In genomic region chr11:123519055-123519796, GRCh38 we compare ENCODE assay signal across 10 cellular contexts.
DNase-seq lines count a peak whose midpoint lies in the region; ATAC-seq, FAIRE-seq and TF ChIP-seq lines count a peak whose summit lies in the region.
"Had no signal": no experiment of that assay in that cellular context is flagged by ENCODE, and none has a peak within 500 bp of the region (broad histone marks: within the 10 kb centered on the region; RNA-seq: fewer than 3 reads in every experiment).

No MANE protein-coding gene starts in this region.

- intact Hi-C loops in A673 (cut with micrococcal nuclease; ENCODE audit: unreplicated experiment) (loop anchor here (10.0 kb wide), 1 partner anchor 186 kb away; no protein-coding TSS in a partner anchor), GM12878 (cut with micrococcal nuclease; ENCODE audit: unreplicated experiment) (no loop called here), vagina (cut with DNase I) (no loop called here)

- WGBS in GM12878 (ENCODE audit: insufficient coverage, insufficient replicate concordance, low lambda C conversion rate, missing lambda C conversion rate), result 52% methylated on average over 11 of the region's 11 CpGs

- H3K4me3 ChIP-seq in A673 (ENCODE audit: low read depth, low read length, poor library complexity, severe bottlenecking) (no peak overlapping the region), GM12878 (no peak overlapping the region), vagina (no peak overlapping the region)

- H3K9me3 ChIP-seq in A673 (ENCODE audit: low read depth, low read length, poor library complexity, severe bottlenecking), result peaks cover 8% of the 10 kb centered on the region
- H3K9me3 ChIP-seq in GM12878 (replicated peaks; ENCODE audit: control insufficient read depth, insufficient read depth, low read length), result no peaks in the 10 kb centered on the region
- H3K9me3 ChIP-seq in vagina, result no peaks in the 10 kb centered on the region

- RAD21 ChIA-PET in GM12878 (lab: Charles Lee; ENCODE audit: unreplicated experiment), result interaction anchor here (0.8 to 5.4 kb wide), 6 partner anchors 27 to 113 kb away, joined by 3 to 23 read pairs (median 6); no protein-coding TSS in a partner anchor

- DNase-seq in A673 (ENCODE audit: low spot score), result no peak
- peak; percentile 20 for DNase-seq in HTR-8/SVneo (ENCODE audit: insufficient read length, low spot score)
- no peak for DNase-seq in GM12878 (ENCODE audit: low read depth, low spot score)
- DNase-seq in NCI-H774 (lab: John Stamatoyannopoulos, UW), result no peak
- DNase-seq in vagina (ENCODE audit: extremely low spot score in 2 of 2), result no peak
- no peak for DNase-seq in NCI-H2029 treated with DMSO at 0.1 percent for 48 hours (lab: John Stamatoyannopoulos, UW)
- DNase-seq in NCI-H2107 (lab: John Stamatoyannopoulos, UW), result no peak
- DNase-seq: activated effector memory CD4-positive, alpha-beta T cell treated with anti-CD3 and anti-CD28 coated beads, Interleukin-2, amount 50 U/mL, for 16 hours; CD8-positive, alpha-beta T cell had no signal

- H3K4me1 ChIP-seq in A673 (ENCODE audit: insufficient read depth, low read length, poor library complexity, severe bottlenecking) (peaks cover 19% of the 10 kb centered on the region), GM12878 (ENCODE audit: control insufficient read depth, insufficient read depth, low read length) (peaks cover 25% of the 10 kb centered on the region), vagina (no peaks in the 10 kb centered on the region)

- no peak for TF ChIP-seq RAD21 in GM12878 (IDR thresholded peaks at IDR 0.05; ENCODE audit: insufficient read depth, low read depth, low read length)

- TF ChIP-seq EP300 in GM12878 (IDR thresholded peaks at IDR 0.05; ENCODE audit: borderline replicate concordance in 1 of 2, control insufficient read depth in 1 of 2, low read depth in 2 of 2, low read length in 2 of 2), result no peak

- TF ChIP-seq POLR2A in GM12878 (IDR thresholded peaks at IDR 0.05; ENCODE audit: low read depth, low read length), result no peak
- TF ChIP-seq POLR2A in vagina (IDR thresholded peaks at IDR 0.05), result no peak

- TF ChIP-seq CTCF in A673 (conservative IDR thresholded peaks at IDR 0.05; ENCODE audit: low read depth, low read length) (no peak), GM12878 (IDR thresholded peaks at IDR 0.05 in 2 of 3, conservative IDR thresholded peaks at IDR 0.05 in 1 of 3; ENCODE audit: control insufficient read depth in 2 of 3, extremely low read depth in 1 of 3, insufficient read depth in 1 of 3, low read depth in 3 of 3, low read length in 3 of 3) (no peak), vagina (IDR thresholded peaks at IDR 0.05) (no peak)

- H4K20me1 ChIP-seq in GM12878 (ENCODE audit: control insufficient read depth, insufficient read depth), result no peaks in the 10 kb centered on the region

- H3K27me3 ChIP-seq in A673 (replicated peaks; ENCODE audit: insufficient read depth, low read depth, low read length, poor library complexity) (no peaks in the 10 kb centered on the region), GM12878 (replicated peaks in 1 of 2; ENCODE audit: control insufficient read depth in 2 of 2, insufficient read depth in 2 of 2, low read length in 1 of 2) (no peaks in the 10 kb centered on the region), layer of hippocampus (ENCODE audit: control insufficient read depth, insufficient read depth, low read length) (no peaks in the 10 kb centered on the region), vagina (no peaks in the 10 kb centered on the region)

- peak; percentile 18 for ATAC-seq in GM12878
- ATAC-seq: CD8-positive, alpha-beta T cell had no signal

- H3K36me3 ChIP-seq in A673 (ENCODE audit: insufficient read depth, low read length, poor library complexity, severe bottlenecking), result no peaks in the 10 kb centered on the region
- no peaks in the 10 kb centered on the region for H3K36me3 ChIP-seq in GM12878 (ENCODE audit: control insufficient read depth in 2 of 2, insufficient read depth in 2 of 2, low read length in 1 of 2)
- H3K36me3 ChIP-seq in vagina, result no peaks in the 10 kb centered on the region

- CTCF ChIA-PET in A673 (lab: Charles Lee) (no interaction called here), GM12878 (lab: Yijun Ruan, JAX) (interaction anchor here (0.6 to 4.7 kb wide), 11 partner anchors 8 to 218 kb away, joined by 3 to 48 read pairs (median 4); no protein-coding TSS in a partner anchor)

- in situ Hi-C loops in GM12878 (cut with MboI), result no loop called here

- no peaks in the 10 kb centered on the region for H3K79me2 ChIP-seq in GM12878 (ENCODE audit: control insufficient read depth, insufficient read depth, low read length)

- H3K27ac ChIP-seq in A673 (ENCODE audit: low read depth, low read length, poor library complexity, severe bottlenecking) (peak overlapping the region; percentile 14), GM12878 (ENCODE audit: control insufficient read depth, insufficient read depth) (no peak overlapping the region), layer of hippocampus (ENCODE audit: low read depth, low read length) (peak overlapping the region; percentile 33), vagina (no peak overlapping the region)

- H3K4me2 ChIP-seq in GM12878 (ENCODE audit: control insufficient read depth, insufficient read depth), result no peak overlapping the region; the same call in 1 of the 2 replicates

- BruUV-seq in A673 (replicated peaks; lab: Mats Ljungman, UMichigan), result no TSS peak
- no TSS peak for BruUV-seq in GM12878 (replicated peaks; lab: Mats Ljungman, UMichigan)

- H2AFZ ChIP-seq in GM12878 (ENCODE audit: control insufficient read depth, low read depth, low read length), result no peak overlapping the region

- POLR2A ChIA-PET in A673 (lab: Charles Lee; ENCODE audit: low non-redundant PET) (no interaction called here), GM12878 (lab: Charles Lee) (interaction anchor here (0.9 to 1.4 kb wide), 3 partner anchors 17 to 112 kb away, joined by 3 to 4 read pairs (median 3); no protein-coding TSS in a partner anchor)

- no peak for FAIRE-seq in HTR-8/SVneo (lab: Jason Lieb, UNC)
- no peak for FAIRE-seq in GM12878 (lab: Jason Lieb, UNC)

- no peak overlapping the region for H3K9ac ChIP-seq in GM12878 (ENCODE audit: control insufficient read depth, insufficient read depth, low read length)

- SMC1A ChIA-PET in GM12878 (lab: Charles Lee; ENCODE audit: uncharacterized antibody, unreplicated experiment), result interaction anchor here (1.0 to 9.7 kb wide), 11 partner anchors 7 to 111 kb away, joined by 3 to 64 read pairs (median 4); no protein-coding TSS in a partner anchor

TF ChIP-seq in GM12878, 131 proteins besides CTCF, POLR2A, EP300 and RAD21:
- TF ChIP-seq PKNOX1 (IDR thresholded peaks at IDR 0.05) (peak; percentile 40; the same call in 1 of the 2 replicates), CBFB (IDR thresholded peaks at IDR 0.05; ENCODE audit: low read depth) (no peak), PBX3 (IDR thresholded peaks at IDR 0.05; ENCODE audit: insufficient replicate concordance, low read depth, low read length) (peak; percentile 42), NFYA (IDR thresholded peaks at IDR 0.05; ENCODE audit: borderline replicate concordance, low read depth, low read length) (no peak)
TF ChIP-seq in GM12878: peak in this region for 2.

Comparison
In these comparisons a context has a peak if more than half of its experiments do, and no peak if none do; other contexts are left out.
1. H3K27ac ChIP-seq: peak in A673 (single experiment) and layer of hippocampus (single experiment); none in GM12878 (single experiment) and vagina (single experiment).